In genomic region chr9:74853024-74853423, GRCh38 we compare ENCODE assay signal across 8 cellular contexts. TPM values are rescaled to one million over a fixed set of nuclear protein-coding genes. Genes with fewer than 3 reads are reported as not detected.
"Had no signal": no experiment of that assay in that cellular context is flagged by ENCODE, and none has a peak within 500 bp of the region (broad histone marks: within the 10 kb centered on the region; RNA-seq: fewer than 3 reads in every experiment).

No MANE protein-coding gene starts in this region.

RNA-seq across cellular contexts. Expression of gene TRPM6, which starts 34.7 kb away (rescaled TPM):
- total RNA-seq: activated B cell treated with CpG ODN at 0.5 μM for 24 hours; activated CD4-positive, alpha-beta memory T cell treated with anti-CD3 and anti-CD28 coated beads, Interleukin-2, amount 10 ng/mL, durations not matched to agents 7 days and 5 days; activated CD4-positive, alpha-beta T cell treated with anti-CD3 and anti-CD28 coated beads, Interleukin-2, amount 10 ng/mL, durations not matched to agents 7 days and 5 days; activated CD8-positive, alpha-beta memory T cell treated with anti-CD3 and anti-CD28 coated beads, Interleukin-2, amount 10 ng/mL, durations not matched to agents 7 days and 5 days; activated CD8-positive, alpha-beta T cell treated with anti-CD3 and anti-CD28 coated beads for 36 hours; activated CD8-positive, alpha-beta T cell treated with anti-CD3 and anti-CD28 coated beads, Interleukin-2, amount 10 ng/mL, durations not matched to agents 7 days and 5 days; T-cell; T-helper 1 cell treated with Interleukin-12 subunit alpha and Interleukin-12 subunit beta and Interleukin-4 antibody, amounts not matched to agents 30 ng/mL and 1 ng/mL, for 36 hours had no signal
